19 cellular contexts compared by ENCODE assay signal in genomic region chr15:51883436-51883835, GRCh38. TPM values are rescaled to one million over a fixed set of nuclear protein-coding genes. Genes with fewer than 3 reads are reported as not detected.
DNase-seq lines count a peak whose midpoint lies in the region; ATAC-seq and TF ChIP-seq lines count a peak whose summit lies in the region.
"Had no signal": no experiment of that assay in that cellular context is flagged by ENCODE, and none has a peak within 500 bp of the region (broad histone marks: within the 10 kb centered on the region; RNA-seq: fewer than 3 reads in every experiment).

No MANE protein-coding gene starts in this region.

- peak overlapping the region; percentile 27 for H3K27ac Mint-ChIP-seq in T-helper 17 cell
- H3K27ac Mint-ChIP-seq: activated CD4-positive, alpha-beta memory T cell treated with anti-CD3 and anti-CD28 coated beads for 36 hours had no signal

- no peaks in the 10 kb centered on the region for H3K9me3 ChIP-seq in T-helper 17 cell (ENCODE audit: control insufficient read depth, low read length, poor library complexity, severe bottlenecking)
- H3K9me3 ChIP-seq in fibroblast of lung (ENCODE audit: control insufficient read depth, insufficient read depth, low read depth, low read length) = no peaks in the 10 kb centered on the region
- H3K9me3 ChIP-seq in mammary epithelial cell (replicated peaks; ENCODE audit: insufficient read depth, low read length) = no peaks in the 10 kb centered on the region
- H3K9me3 ChIP-seq: tibial artery had no signal

- H4K20me1 ChIP-seq in fibroblast of lung (ENCODE audit: control insufficient read depth, extremely low read depth, insufficient read depth, low read length) = no peaks in the 10 kb centered on the region
- no peaks in the 10 kb centered on the region for H4K20me1 ChIP-seq in mammary epithelial cell (ENCODE audit: insufficient read depth, low read length)

- H3K4me2 ChIP-seq in fibroblast of lung (ENCODE audit: extremely low read depth, insufficient read depth, low read length) (peak overlapping the region; percentile 66), mammary epithelial cell (ENCODE audit: insufficient read depth, low read depth, low read length) (no peak overlapping the region)
- H3K4me2 ChIP-seq: hepatocyte had no signal

- H3K36me3 Mint-ChIP-seq in T-helper 17 cell (ENCODE audit: low read depth) = no peaks in the 10 kb centered on the region

- DNase-seq in EH (ENCODE audit: low read depth) (peak; percentile 87), T-helper 17 cell (no peak), fibroblast of lung (ENCODE audit: low read depth in 2 of 2) (peak; percentile 56 to 74), retinal pigment epithelial cell (ENCODE audit: low read depth) (peak; percentile 69), GM10266 (ENCODE audit: extremely low spot score) (no peak), mammary epithelial cell (no peak), NCI-H1930 (lab: John Stamatoyannopoulos, UW) (no peak)
- DNase-seq: activated CD4-positive, alpha-beta memory T cell treated with anti-CD3 and anti-CD28 coated beads for 36 hours; activated T-cell treated with anti-CD3 and anti-CD28 coated beads, Interleukin-2, amount 50 U/mL, for 72 hours; CD4-positive, CD25-positive, alpha-beta regulatory T cell; cortex of kidney; DND-41; MV-4-11; NCI-H2107; NCI-H774; tibial artery had no signal

- no peaks in the 10 kb centered on the region for H3K27me3 ChIP-seq in fibroblast of lung (ENCODE audit: control insufficient read depth, insufficient read depth, low read length)
- H3K27me3 ChIP-seq in mammary epithelial cell (ENCODE audit: insufficient read depth, low read length) = no peaks in the 10 kb centered on the region
- H3K27me3 ChIP-seq: hepatocyte, tibial artery had no signal

- ATAC-seq in T-helper 17 cell (no peak), HG02588 (IDR thresholded peaks at IDR 0.05; ENCODE audit: unreplicated experiment) (no peak)
- ATAC-seq: activated T-cell treated with anti-CD3 and anti-CD28 coated beads, Interleukin-2, amount 50 U/mL, for 72 hours had no signal

- no peak overlapping the region for H3K27ac ChIP-seq in fibroblast of lung (ENCODE audit: insufficient read depth, low read length)
- H3K27ac ChIP-seq in mammary epithelial cell (ENCODE audit: insufficient read depth, low read depth, low read length) = no peak overlapping the region
- H3K27ac ChIP-seq: hepatocyte, tibial artery had no signal

- peaks cover 18% of the 10 kb centered on the region for H3K79me2 ChIP-seq in fibroblast of lung (ENCODE audit: control insufficient read depth, insufficient read depth, low read length)
- peaks cover 92% of the 10 kb centered on the region for H3K79me2 ChIP-seq in mammary epithelial cell (ENCODE audit: insufficient read depth, low read length)

- H3K9ac ChIP-seq in fibroblast of lung (ENCODE audit: insufficient read depth, low read length) (no peak overlapping the region), mammary epithelial cell (ENCODE audit: insufficient read depth, low read length) (no peak overlapping the region)

- H3K27me3 Mint-ChIP-seq in T-helper 17 cell = no peaks in the 10 kb centered on the region
- H3K27me3 Mint-ChIP-seq: activated CD4-positive, alpha-beta memory T cell treated with anti-CD3 and anti-CD28 coated beads for 36 hours; CD4-positive, CD25-positive, alpha-beta regulatory T cell had no signal

- H2AFZ ChIP-seq in fibroblast of lung (ENCODE audit: low read length) (no peak overlapping the region), mammary epithelial cell (ENCODE audit: low read depth, low read length) (no peak overlapping the region)
- H2AFZ ChIP-seq: hepatocyte had no signal

- CTCF ChIA-PET in mammary epithelial cell (lab: Charles Lee; ENCODE audit: low non-redundant PET) = interaction anchor here (1.3 kb wide), 1 partner anchor 107 kb away, joined by 3 read pairs; no protein-coding TSS in a partner anchor

- BruUV-seq in mammary epithelial cell (replicated peaks; lab: Mats Ljungman, UMichigan) = no TSS peak

- H3K36me3 ChIP-seq in fibroblast of lung (ENCODE audit: control insufficient read depth, insufficient read depth, low read length) (no peaks in the 10 kb centered on the region), mammary epithelial cell (ENCODE audit: insufficient read depth, low read length) (peaks cover 4% of the 10 kb centered on the region)

- H3K4me1 ChIP-seq in fibroblast of lung (ENCODE audit: control insufficient read depth, extremely low read depth, insufficient read depth, low read length) (peaks cover 20% of the 10 kb centered on the region), mammary epithelial cell (ENCODE audit: insufficient read depth, low read length) (peaks cover 30% of the 10 kb centered on the region)

- TF ChIP-seq CTCF in fibroblast of lung (conservative IDR thresholded peaks at IDR 0.05 in 1 of 2, IDR thresholded peaks at IDR 0.05 in 1 of 2; ENCODE audit: low read depth in 1 of 2, low read length in 2 of 2) (no peak), retinal pigment epithelial cell (conservative IDR thresholded peaks at IDR 0.05; ENCODE audit: low read depth, low read length) (no peak), GM10266 (IDR thresholded peaks at IDR 0.05; ENCODE audit: control insufficient read depth, insufficient read depth, low read depth, missing control alignments) (no peak), mammary epithelial cell (conservative IDR thresholded peaks at IDR 0.05 in 1 of 2, IDR thresholded peaks at IDR 0.05 in 1 of 2; ENCODE audit: extremely low read depth in 1 of 2, insufficient read depth in 1 of 2, low read depth in 1 of 2, low read length in 2 of 2) (no peak)

- H3K4me3 Mint-ChIP-seq in T-helper 17 cell = no peak overlapping the region
- H3K4me3 Mint-ChIP-seq: activated CD4-positive, alpha-beta memory T cell treated with anti-CD3 and anti-CD28 coated beads for 36 hours; activated T-cell treated with anti-CD3 and anti-CD28 coated beads, Interleukin-2, amount 50 U/mL, for 72 hours; CD4-positive, CD25-positive, alpha-beta regulatory T cell had no signal

- H3K4me3 ChIP-seq in fibroblast of lung (replicated peaks in 1 of 4; ENCODE audit: control extremely low read depth in 1 of 4, insufficient read depth in 1 of 4, low read depth in 3 of 4, low read length in 4 of 4) = no peak overlapping the region
- H3K4me3 ChIP-seq in retinal pigment epithelial cell (ENCODE audit: low read length) = no peak overlapping the region
- H3K4me3 ChIP-seq in mammary epithelial cell (replicated peaks in 1 of 3; ENCODE audit: insufficient read depth in 1 of 3, low read depth in 2 of 3, low read length in 3 of 3) = no peak overlapping the region
- H3K4me3 ChIP-seq: hepatocyte, skin epidermis, tibial artery had no signal

- dilution Hi-C loops in mammary epithelial cell (cut with HindIII; ENCODE audit: low sequenced_read_pairs) = no loop called here

- peaks cover 12% of the 10 kb centered on the region for H3K4me1 Mint-ChIP-seq in T-helper 17 cell

- intact Hi-C loops in mammary epithelial cell (cut with micrococcal nuclease) = no loop called here

- in situ Hi-C loops in mammary epithelial cell (cut with MboI; ENCODE audit: low sequenced_read_pairs in 2 of 2) = loop anchor here in 1 of 2 donors (10.0 kb wide), 1 partner anchor 239 kb away; no protein-coding TSS in a partner anchor

RNA-seq across cellular contexts. Expression of gene TMOD3, which starts 54.0 kb away (rescaled TPM):
- 10 to 100 TPM; 48.1 to 58.1 TPM for total RNA-seq in T-helper 17 cell
- total RNA-seq in fibroblast of lung = 30.6 and 35.3 TPM in 2 replicates
- 19.8 and 33.7 TPM in 2 replicates for polyA plus RNA-seq in fibroblast of lung
- polyA plus RNA-seq in fibroblast of lung (2012) = 17.5 and 30.2 TPM in 2 replicates
- polyA minus RNA-seq in fibroblast of lung (ENCODE audit: low replicate concordance) = 5.1 and 8.0 TPM in 2 replicates
- total RNA-seq in mammary epithelial cell = 100 to 1,000 TPM in 1 of 2 donors, 10 to 100 TPM in 1; 50.3 to 124 TPM
- 22.2 TPM for polyA plus RNA-seq in mammary epithelial cell
- polyA minus RNA-seq in mammary epithelial cell = 58.6 TPM

Comparison
In these comparisons a context has a peak if more than half of its experiments do, and no peak if none do; other contexts are left out.
1. DNase-seq: peak in EH (single experiment), fibroblast of lung (2 of 2) and retinal pigment epithelial cell (single experiment); none in T-helper 17 cell (0 of 3), GM10266 (single experiment), mammary epithelial cell (single experiment) and NCI-H1930 (0 of 2).